ENCODE assay signal across 21 cellular contexts in genomic region chr5:1570975-1571374, GRCh38. TPM values are rescaled to one million over a fixed set of nuclear protein-coding genes. Genes with fewer than 3 reads are reported as not detected.
DNase-seq lines count a peak whose midpoint lies in the region; ATAC-seq and TF ChIP-seq lines count a peak whose summit lies in the region.
"Had no signal": no experiment of that assay in that cellular context is flagged by ENCODE, and none has a peak within 500 bp of the region (broad histone marks: within the 10 kb centered on the region; RNA-seq: fewer than 3 reads in every experiment).

No MANE protein-coding gene starts in this region.

- CTCF ChIA-PET in CD8-positive, alpha-beta memory T cell (lab: Charles Lee) = no interaction called here

- peaks cover 0 to 3% of the 10 kb centered on the region in 2 donors for H3K4me1 Mint-ChIP-seq in stimulated activated naive B cell treated with anti-CD40 and anti-IgM and Interleukin-4, amounts not matched to agents 10 μg/mL and 1 μg/mL and 100 μg/mL, for 72 hours
- H3K4me1 Mint-ChIP-seq in CD8-positive, alpha-beta memory T cell = no peaks in the 10 kb centered on the region
- H3K4me1 Mint-ChIP-seq: IgD-negative memory B cell had no signal

- 96% methylated on average over 5 of the region's 10 CpGs for WGBS in right lobe of liver (ENCODE audit: insufficient coverage, low coverage, low lambda C conversion rate, missing lambda C conversion rate)

- peak overlapping the region; percentile 61 to 64 (median 63) for H3K27ac ChIP-seq in right lobe of liver
- no peak overlapping the region for H3K27ac ChIP-seq in CD8-positive, alpha-beta memory T cell (ENCODE audit: low read depth, low read length)
- H3K27ac ChIP-seq: BLaER1 treated with 17β-estradiol and CSF1 and Interleukin-3, amounts not matched to agents 10 nM and 100 nM; HL-60 had no signal

- H3K27ac Mint-ChIP-seq in stimulated activated naive B cell treated with anti-CD40 and anti-IgM and Interleukin-4, amounts not matched to agents 10 μg/mL and 1 μg/mL and 100 μg/mL, for 72 hours = peak overlapping the region; percentile 70
- H3K27ac Mint-ChIP-seq in CD8-positive, alpha-beta memory T cell = peak overlapping the region in 4 of 8 donors; percentile 23 to 89 (median 64)

- H3K9me3 Mint-ChIP-seq in stimulated activated naive B cell treated with anti-CD40 and anti-IgM and Interleukin-4, amounts not matched to agents 10 μg/mL and 1 μg/mL and 100 μg/mL, for 72 hours = peaks cover 5% of the 10 kb centered on the region in 2 donors
- no peaks in the 10 kb centered on the region for H3K9me3 Mint-ChIP-seq in CD8-positive, alpha-beta memory T cell
- H3K9me3 Mint-ChIP-seq: IgD-negative memory B cell had no signal

- no peak for TF ChIP-seq CTCF in right lobe of liver (IDR thresholded peaks at IDR 0.05)

- ATAC-seq in right lobe of liver (no peak), HG03135 (IDR thresholded peaks at IDR 0.05; ENCODE audit: unreplicated experiment) (no peak), HG03565 (IDR thresholded peaks at IDR 0.05; ENCODE audit: unreplicated experiment) (no peak)
- ATAC-seq in stimulated activated naive B cell treated with anti-CD40 and anti-IgM and Interleukin-4, amounts not matched to agents 10 μg/mL and 1 μg/mL and 100 μg/mL, for 72 hours (replicated peaks) = no peak
- ATAC-seq: SK-N-SH treated with all-trans-retinoic acid at 6 μM for 48 hours had no signal

- H3K36me3 Mint-ChIP-seq in stimulated activated naive B cell treated with anti-CD40 and anti-IgM and Interleukin-4, amounts not matched to agents 10 μg/mL and 1 μg/mL and 100 μg/mL, for 72 hours = peaks cover 42 to 49% of the 10 kb centered on the region in 2 donors
- peaks cover 0 to 62% (median 9%) of the 10 kb centered on the region in 3 donors for H3K36me3 Mint-ChIP-seq in CD8-positive, alpha-beta memory T cell

- H3K9me3 ChIP-seq in right lobe of liver = no peaks in the 10 kb centered on the region
- H3K9me3 ChIP-seq in CD8-positive, alpha-beta memory T cell (ENCODE audit: low read length) = no peaks in the 10 kb centered on the region

- H3K4me1 ChIP-seq in right lobe of liver = peaks cover 0 to 28% (median 7%) of the 10 kb centered on the region in 4 donors
- H3K4me1 ChIP-seq in CD8-positive, alpha-beta memory T cell (ENCODE audit: insufficient read depth, low read length) = no peaks in the 10 kb centered on the region

- H3K4me3 ChIP-seq in right lobe of liver = no peak overlapping the region
- H3K4me3 ChIP-seq in CD8-positive, alpha-beta memory T cell (ENCODE audit: low read length) = no peak overlapping the region

- no peak overlapping the region for H3K4me3 Mint-ChIP-seq in stimulated activated naive B cell treated with anti-CD40 and anti-IgM and Interleukin-4, amounts not matched to agents 10 μg/mL and 1 μg/mL and 100 μg/mL, for 72 hours
- no peak overlapping the region for H3K4me3 Mint-ChIP-seq in CD8-positive, alpha-beta memory T cell
- H3K4me3 Mint-ChIP-seq: IgD-negative memory B cell had no signal

- peak; percentile 21 for DNase-seq in activated CD4-positive, alpha-beta T cell treated with anti-CD3 and anti-CD28 coated beads for 48 hours
- DNase-seq in activated CD4-positive, alpha-beta T cell treated with anti-CD3 and anti-CD28 coated beads, Interleukin-2, amount 50 U/mL, for 48 hours = no peak
- peak; percentile 18 for DNase-seq in T1000 (lab: John Stamatoyannopoulos, UW)
- no peak for DNase-seq in right lobe of liver
- DNase-seq in stimulated activated naive B cell treated with anti-CD40 and anti-IgM and Interleukin-4, amounts not matched to agents 10 μg/mL and 1 μg/mL and 100 μg/mL, for 72 hours = no peak
- DNase-seq in CD8-positive, alpha-beta memory T cell = no peak
- DNase-seq: DND-41; Karpas-422; NCI-H1048; NCI-H1436; NCI-H2029 treated with DMSO at 0.1 percent for 48 hours; NCI-H2171; NCI-H526; NK-92 treated with Interleukin-12 subunit alpha and Interleukin-12 subunit beta, amount 100 ng/mL, for 24 hours; SHP77 treated with DMSO at 0.1 percent for 48 hours had no signal

- intact Hi-C loops in right lobe of liver (cut with DNase I) = no loop called here

- POLR2A ChIA-PET in CD8-positive, alpha-beta memory T cell (lab: Charles Lee) = no interaction called here

- no peak for TF ChIP-seq POLR2A in right lobe of liver (IDR thresholded peaks at IDR 0.05)

- H3K27me3 Mint-ChIP-seq in stimulated activated naive B cell treated with anti-CD40 and anti-IgM and Interleukin-4, amounts not matched to agents 10 μg/mL and 1 μg/mL and 100 μg/mL, for 72 hours = no peaks in the 10 kb centered on the region
- no peaks in the 10 kb centered on the region for H3K27me3 Mint-ChIP-seq in CD8-positive, alpha-beta memory T cell
- H3K27me3 Mint-ChIP-seq: IgD-negative memory B cell had no signal

- H3K36me3 ChIP-seq in right lobe of liver = no peaks in the 10 kb centered on the region
- H3K36me3 ChIP-seq in CD8-positive, alpha-beta memory T cell (ENCODE audit: insufficient read depth, low read length) = peaks cover 4% of the 10 kb centered on the region

- H3K27me3 ChIP-seq in right lobe of liver = no peaks in the 10 kb centered on the region
- H3K27me3 ChIP-seq in CD8-positive, alpha-beta memory T cell (ENCODE audit: insufficient read depth, low read length, poor library complexity, severe bottlenecking) = no peaks in the 10 kb centered on the region
- H3K27me3 ChIP-seq: BLaER1 treated with 17β-estradiol and CSF1 and Interleukin-3, amounts not matched to agents 10 nM and 100 nM had no signal

RNA-seq across cellular contexts. Expression of gene LPCAT1, which starts 47.2 kb away (rescaled TPM):
- 10 to 100 TPM in 3 of 6 experiments, 1 to 10 TPM in 3; 6.9 to 38.6 (median 13.1) TPM for total RNA-seq in right lobe of liver
- total RNA-seq in CD8-positive, alpha-beta memory T cell = 100 to 1,000 TPM in 1 of 2 experiments, 10 to 100 TPM in 1; 92.5 to 101 TPM
- 95.9 TPM for polyA plus RNA-seq in CD8-positive, alpha-beta memory T cell

Comparison
In these comparisons a context has a peak if more than half of its experiments do, and no peak if none do; other contexts are left out.
1. DNase-seq: peak in activated CD4-positive, alpha-beta T cell treated with anti-CD3 and anti-CD28 coated beads for 48 hours (single experiment) and T1000 (single experiment); none in activated CD4-positive, alpha-beta T cell treated with anti-CD3 and anti-CD28 coated beads, Interleukin-2, amount 50 U/mL, for 48 hours (0 of 2), right lobe of liver (0 of 3), stimulated activated naive B cell treated with anti-CD40 and anti-IgM and Interleukin-4, amounts not matched to agents 10 μg/mL and 1 μg/mL and 100 μg/mL, for 72 hours (single experiment) and CD8-positive, alpha-beta memory T cell (0 of 5).